Comparison of ENCODE assay signal across 34 cellular contexts in the genomic region with DNA sequence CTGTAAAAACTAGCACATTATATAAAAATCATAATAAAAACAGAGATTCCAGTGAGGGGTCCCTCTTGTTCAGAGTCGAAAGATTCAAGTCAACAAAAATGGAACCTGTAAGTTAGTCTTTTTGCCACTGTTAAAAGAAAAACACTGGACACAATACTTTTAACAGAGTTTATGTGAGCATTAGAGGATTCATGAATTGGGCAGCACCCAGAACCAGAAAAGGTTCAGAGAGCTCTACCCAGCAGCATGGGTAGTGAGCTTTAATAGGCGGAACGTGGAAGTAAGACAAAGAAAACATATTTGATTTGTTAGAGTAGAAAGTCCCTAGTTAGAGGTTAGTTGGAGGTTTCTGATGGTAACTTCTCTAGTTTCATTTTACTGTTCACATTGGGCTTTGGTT.
"Had no signal": no experiment of that assay in that cellular context is flagged by ENCODE, and none has a peak within 500 bp of the region (broad histone marks: within the 10 kb centered on the region; RNA-seq: fewer than 3 reads in every experiment).

No MANE protein-coding gene starts in this region.

- DNase-seq: Karpas-422, Kasumi-1, MG63, MM.1S, NCI-H1048, NCI-H1092, NCI-H1092 treated with DMSO at 0.1 percent for 48 hours, NCI-H1105, NCI-H1105 treated with DMSO at 0.1 percent for 48 hours, NCI-H1417, NCI-H1417 treated with DMSO at 0.1 percent for 48 hours, NCI-H1436, NCI-H1436 treated with DMSO at 0.1 percent for 48 hours, NCI-H146, NCI-H1694, NCI-H1694 treated with DMSO at 0.1 percent for 48 hours, NCI-H187, NCI-H187 treated with DMSO at 0.1 percent for 48 hours, NCI-H1930, NCI-H2029, NCI-H2029 treated with DMSO at 0.1 percent for 48 hours, NCI-H2081, NCI-H2081 treated with DMSO at 0.1 percent for 48 hours, NCI-H2107, NCI-H2171, NCI-H2171 treated with DMSO at 0.1 percent for 48 hours, NCI-H2227 treated with DMSO at 0.1 percent for 48 hours, NCI-H226, NCI-H345, NCI-H446, NCI-H446 treated with DMSO at 0.1 percent for 48 hours, NCI-H510A, NCI-H510A treated with DMSO at 0.1 percent for 48 hours, NCI-H524 had no signal

- H3K4me3 ChIP-seq: MG63 had no signal

- H3K36me3 ChIP-seq: MG63 had no signal

- H3K9me3 ChIP-seq: MG63 had no signal
